16 cellular contexts compared by ENCODE assay signal in genomic region chr17:37090941-37091340, GRCh38.
DNase-seq lines count a peak whose midpoint lies in the region; ATAC-seq and TF ChIP-seq lines count a peak whose summit lies in the region.
"Had no signal": no experiment of that assay in that cellular context is flagged by ENCODE, and none has a peak within 500 bp of the region (broad histone marks: within the 10 kb centered on the region; RNA-seq: fewer than 3 reads in every experiment).

No MANE protein-coding gene starts in this region.

- H3K9me3 Mint-ChIP-seq in MCF 10A (ENCODE audit: unreplicated experiment) (no peaks in the 10 kb centered on the region), immature natural killer cell (no peaks in the 10 kb centered on the region)
- H3K9me3 Mint-ChIP-seq: naive B cell had no signal

- intact Hi-C loops in MCF 10A (cut with micrococcal nuclease) (no loop called here), breast epithelium (cut with DNase I; ENCODE audit: low total_unique reads) (no loop called here)

- TF ChIP-seq CTCF in MCF 10A (IDR thresholded peaks at IDR 0.05; ENCODE audit: unreplicated experiment), result no peak
- TF ChIP-seq CTCF in breast epithelium (IDR thresholded peaks at IDR 0.05), result no peak
- no peak for TF ChIP-seq CTCF in VCaP (conservative IDR thresholded peaks at IDR 0.05)

- H3K4me1 ChIP-seq in breast epithelium (no peaks in the 10 kb centered on the region), GM23248 (ENCODE audit: insufficient read depth) (no peaks in the 10 kb centered on the region), SJCRH30 (no peaks in the 10 kb centered on the region)

- H3K27ac ChIP-seq in breast epithelium (no peak overlapping the region), VCaP (peak overlapping the region; percentile 88), GM23248 (no peak overlapping the region), SJCRH30 (no peak overlapping the region)
- H3K27ac ChIP-seq: brain microvascular endothelial cell had no signal

- H3F3A ChIP-seq in GM23248 (ENCODE audit: insufficient read depth), result no peaks in the 10 kb centered on the region

- WGBS in GM23248 (ENCODE audit: low coverage in 1 of 2, low lambda C conversion rate in 2 of 2, missing lambda C conversion rate in 2 of 2), 2 experiments, result 92% methylated on average over 3 of the region's 3 CpGs

- POLR2A ChIA-PET in MCF 10A (lab: Yijun Ruan, JAX), result interaction anchor here (0.8 kb wide), 1 partner anchor 8 kb away, joined by 3 read pairs; no protein-coding TSS in a partner anchor

- no peak for ATAC-seq in GM19324 (IDR thresholded peaks at IDR 0.05; ENCODE audit: low FRiP score, unreplicated experiment)
- ATAC-seq in GM18909 (IDR thresholded peaks at IDR 0.05; ENCODE audit: poor library complexity, unreplicated experiment), result no peak
- ATAC-seq: esophagus mucosa had no signal

- no peak overlapping the region for H3K4me3 ChIP-seq in breast epithelium
- no peak overlapping the region for H3K4me3 ChIP-seq in GM23248
- H3K4me3 ChIP-seq in SJCRH30, result no peak overlapping the region
- H3K4me3 ChIP-seq: lung had no signal

- DNase-seq in MCF 10A (ENCODE audit: unreplicated experiment), result no peak
- no peak for DNase-seq in breast epithelium (ENCODE audit: low spot score in 2 of 2)
- no peak for DNase-seq in immature natural killer cell
- no peak for DNase-seq in GM23248
- no peak for DNase-seq in SJCRH30
- DNase-seq: brain microvascular endothelial cell, dermis blood vessel endothelial cell, DMS153, naive B cell, NCI-H1694, NCI-H345 had no signal

- H3K36me3 ChIP-seq in breast epithelium (no peaks in the 10 kb centered on the region), GM23248 (ENCODE audit: low read depth) (no peaks in the 10 kb centered on the region; the same call in 1 of the 2 replicates), SJCRH30 (peaks cover 42% of the 10 kb centered on the region)

- H3K4me3 Mint-ChIP-seq in MCF 10A (ENCODE audit: unreplicated experiment) (no peak overlapping the region), immature natural killer cell (peak overlapping the region; percentile 17 to 88 (median 68))

- no peaks in the 10 kb centered on the region for H3K9me2 ChIP-seq in GM23248 (ENCODE audit: insufficient read depth)

- H3K36me3 Mint-ChIP-seq in MCF 10A (ENCODE audit: insufficient read depth, unreplicated experiment) (peaks cover 83% of the 10 kb centered on the region), immature natural killer cell (peaks cover under 1 to 17% (median 8%) of the 10 kb centered on the region in 3 donors)

- H3K27me3 Mint-ChIP-seq in MCF 10A (ENCODE audit: insufficient read depth, unreplicated experiment) (no peaks in the 10 kb centered on the region), immature natural killer cell (ENCODE audit: low read depth in 3 of 3) (peaks cover 0 to 7% (median 5%) of the 10 kb centered on the region in 3 donors)
- H3K27me3 Mint-ChIP-seq: naive B cell had no signal

- in situ Hi-C loops in GM23248 (cut with MboI), result no loop called here

- H3K4me2 ChIP-seq in GM23248 (ENCODE audit: unreplicated experiment), result no peak overlapping the region

- BruUV-seq in MCF 10A (replicated peaks; lab: Mats Ljungman, UMichigan), result no TSS peak

- no peaks in the 10 kb centered on the region for H3K27me3 ChIP-seq in breast epithelium
- H3K27me3 ChIP-seq in GM23248 (replicated peaks; ENCODE audit: insufficient read depth), result no peaks in the 10 kb centered on the region
- H3K27me3 ChIP-seq in SJCRH30, result no peaks in the 10 kb centered on the region
- H3K27me3 ChIP-seq: brain microvascular endothelial cell had no signal

- TF ChIP-seq POLR2A in breast epithelium (IDR thresholded peaks at IDR 0.05), result no peak

- CTCF ChIA-PET in MCF 10A (lab: Yijun Ruan, JAX), result interaction anchor here (0.8 kb wide), 1 partner anchor 282 kb away, joined by 4 read pairs; no protein-coding TSS in a partner anchor

- no peaks in the 10 kb centered on the region for H3K79me2 ChIP-seq in GM23248 (ENCODE audit: insufficient read depth)

- no peaks in the 10 kb centered on the region for H4K20me1 ChIP-seq in GM23248 (ENCODE audit: insufficient read depth)

- H3K9ac ChIP-seq in GM23248, result no peak overlapping the region

- H3K4me1 Mint-ChIP-seq in MCF 10A (ENCODE audit: insufficient read depth, unreplicated experiment), result no peaks in the 10 kb centered on the region
- peaks cover 63 to 75% of the 10 kb centered on the region in 2 donors for H3K4me1 Mint-ChIP-seq in immature natural killer cell

- H2AFZ ChIP-seq in GM23248, result no peak overlapping the region

- no peaks in the 10 kb centered on the region for H3K9me3 ChIP-seq in breast epithelium
- no peaks in the 10 kb centered on the region for H3K9me3 ChIP-seq in GM23248 (ENCODE audit: low read depth)
- H3K9me3 ChIP-seq in SJCRH30 (replicated peaks), result no peaks in the 10 kb centered on the region

- H3K27ac Mint-ChIP-seq in MCF 10A (ENCODE audit: low read depth, unreplicated experiment) (peak overlapping the region; percentile 14), immature natural killer cell (peak overlapping the region; percentile 98 to 100 (median 98))
